ENCODE assay signal across 20 cellular contexts in the genomic region with DNA sequence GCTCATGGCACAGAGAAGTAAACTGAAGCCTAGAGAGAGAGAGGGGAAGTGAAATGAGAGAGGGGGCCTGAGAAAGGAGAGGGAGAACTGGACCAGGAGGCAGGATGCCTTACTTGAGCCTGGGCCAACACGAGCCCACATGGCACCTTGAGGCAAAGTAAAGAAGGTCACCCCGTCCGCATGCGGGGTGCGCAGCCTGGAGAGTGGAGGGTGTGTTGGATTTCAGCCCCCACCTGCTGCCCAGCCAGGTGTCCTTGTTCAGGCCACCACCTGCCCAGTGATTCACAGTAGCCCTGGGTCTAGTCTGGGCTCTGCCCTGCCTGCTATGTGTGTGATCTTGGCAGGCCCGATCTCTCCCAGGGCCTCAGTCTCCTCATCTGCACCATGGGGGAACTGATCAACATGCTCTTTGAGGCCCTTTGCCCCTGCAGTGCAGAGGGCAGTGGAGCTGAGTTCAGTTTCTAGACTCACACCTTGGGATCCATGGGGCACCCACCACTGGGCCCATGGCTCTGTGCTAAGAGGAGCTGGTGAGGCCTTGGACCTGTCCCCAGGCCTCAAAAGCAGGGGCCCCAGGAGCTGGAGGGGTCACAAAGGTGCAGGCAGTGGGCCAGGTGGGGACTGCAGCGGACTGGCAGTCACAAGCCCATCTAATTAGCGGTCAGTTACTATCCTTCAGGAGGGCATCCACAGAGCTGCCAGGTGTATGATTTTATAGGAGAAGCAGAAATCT. TPM values are rescaled to one million over a fixed set of nuclear protein-coding genes. Genes with fewer than 3 reads are reported as not detected.
DNase-seq lines count a peak whose midpoint lies in the region; ATAC-seq and TF ChIP-seq lines count a peak whose summit lies in the region.
"Had no signal": no experiment of that assay in that cellular context is flagged by ENCODE, and none has a peak within 500 bp of the region (broad histone marks: within the 10 kb centered on the region; RNA-seq: fewer than 3 reads in every experiment).

No MANE protein-coding gene starts in this region.

- H3K9ac ChIP-seq in neuronal stem cell (ENCODE audit: low read depth, low read length, poor library complexity): no peak overlapping the region
- H3K9ac ChIP-seq: GM23248 had no signal

- H3K14ac ChIP-seq in neuronal stem cell (ENCODE audit: low read length): peak overlapping the region; percentile 47

- H3K4me2 ChIP-seq in neuronal stem cell (ENCODE audit: insufficient read depth, low read length, poor library complexity, severe bottlenecking): no peak overlapping the region
- H3K4me2 ChIP-seq: A549 had no signal

- CTCF ChIA-PET in activated CD8-positive, alpha-beta T cell treated with anti-CD3 and anti-CD28 coated beads, Interleukin-2, amount 10 ng/mL, durations not matched to agents 7 days and 5 days (lab: Charles Lee): interaction anchor here (1.1 kb wide), 1 partner anchor 95 kb away, joined by 3 read pairs; no protein-coding TSS in a partner anchor
- CTCF ChIA-PET in activated CD8-positive, alpha-beta T cell treated with anti-CD3 and anti-CD28 coated beads for 36 hours (lab: Charles Lee): no interaction called here
- CTCF ChIA-PET in activated CD8-positive, alpha-beta memory T cell treated with anti-CD3 and anti-CD28 coated beads, Interleukin-2, amount 10 ng/mL, durations not matched to agents 7 days and 5 days (lab: Charles Lee): no interaction called here

- H3K4me1 Mint-ChIP-seq in activated CD8-positive, alpha-beta T cell treated with anti-CD3 and anti-CD28 coated beads, Interleukin-2, amount 10 ng/mL, durations not matched to agents 7 days and 5 days (ENCODE audit: low read depth): peaks cover 31% of the 10 kb centered on the region
- peaks cover 10% of the 10 kb centered on the region for H3K4me1 Mint-ChIP-seq in activated CD8-positive, alpha-beta T cell treated with anti-CD3 and anti-CD28 coated beads for 36 hours (ENCODE audit: low read depth)
- peaks cover 17% of the 10 kb centered on the region for H3K4me1 Mint-ChIP-seq in activated CD8-positive, alpha-beta memory T cell treated with anti-CD3 and anti-CD28 coated beads, Interleukin-2, amount 10 ng/mL, durations not matched to agents 7 days and 5 days

- no CpG with 5 or more reads among the region's 8 CpGs for WGBS in neuronal stem cell (ENCODE audit: extremely low coverage in 2 of 2, insufficient read length in 2 of 2, insufficient replicate concordance in 1 of 2), 2 donors

- no peaks in the 10 kb centered on the region for H3K9me3 ChIP-seq in neuronal stem cell (replicated peaks in 1 of 2; ENCODE audit: control insufficient read depth in 2 of 2, insufficient read depth in 1 of 2, low read depth in 1 of 2, low read length in 2 of 2)
- H3K9me3 ChIP-seq: A549, HAP-1 had no signal

- no peak overlapping the region for H3K18ac ChIP-seq in neuronal stem cell (ENCODE audit: low read length)

- no peak overlapping the region for H3K4me3 ChIP-seq in coronary artery
- no peak overlapping the region for H3K4me3 ChIP-seq in neuronal stem cell (ENCODE audit: low read length in 2 of 2)
- H3K4me3 ChIP-seq: A549, GM23248, HAP-1 had no signal

- H2BK120ac ChIP-seq in neuronal stem cell (ENCODE audit: low read depth, low read length): no peak overlapping the region

- POLR2A ChIA-PET in activated CD8-positive, alpha-beta T cell treated with anti-CD3 and anti-CD28 coated beads, Interleukin-2, amount 10 ng/mL, durations not matched to agents 7 days and 5 days (lab: Charles Lee): no interaction called here
- POLR2A ChIA-PET in activated CD8-positive, alpha-beta T cell treated with anti-CD3 and anti-CD28 coated beads for 36 hours (lab: Charles Lee): interaction anchor here (1.0 kb wide), 1 partner anchor 11 kb away, joined by 3 read pairs; no protein-coding TSS in a partner anchor

- H3K4ac ChIP-seq in neuronal stem cell (ENCODE audit: low read length): no peak overlapping the region

- peaks cover 9 to 10% of the 10 kb centered on the region in 2 donors for H3K4me1 ChIP-seq in neuronal stem cell (ENCODE audit: control insufficient read depth in 2 of 2, insufficient read depth in 1 of 2, low read depth in 1 of 2, low read length in 2 of 2)
- H3K4me1 ChIP-seq: HAP-1 had no signal

- H2BK5ac ChIP-seq in neuronal stem cell (ENCODE audit: low read length): no peak overlapping the region

- no peak overlapping the region for H2AFZ ChIP-seq in neuronal stem cell (ENCODE audit: low read length)
- H2AFZ ChIP-seq: GM23248 had no signal

- no peak for ATAC-seq in activated CD8-positive, alpha-beta T cell treated with anti-CD3 and anti-CD28 coated beads, Interleukin-2, amount 10 ng/mL, durations not matched to agents 7 days and 5 days
- no peak for ATAC-seq in activated CD8-positive, alpha-beta T cell treated with anti-CD3 and anti-CD28 coated beads for 36 hours
- ATAC-seq in GM18907 (IDR thresholded peaks at IDR 0.05; ENCODE audit: unreplicated experiment): no peak
- ATAC-seq in activated CD8-positive, alpha-beta memory T cell treated with anti-CD3 and anti-CD28 coated beads, Interleukin-2, amount 10 ng/mL, durations not matched to agents 7 days and 5 days: no peak
- ATAC-seq: A549; CD8-positive, alpha-beta T cell; HepG2 had no signal

- H2AK5ac ChIP-seq in neuronal stem cell (ENCODE audit: low read depth, low read length): peak overlapping the region; percentile 71

- no peaks in the 10 kb centered on the region for H3K36me3 ChIP-seq in neuronal stem cell (replicated peaks in 1 of 2; ENCODE audit: control insufficient read depth in 2 of 2, insufficient read depth in 2 of 2, low read length in 2 of 2)
- H3K36me3 ChIP-seq: HAP-1 had no signal

- no peak for TF ChIP-seq CTCF in activated CD8-positive, alpha-beta T cell treated with anti-CD3 and anti-CD28 coated beads for 36 hours (IDR thresholded peaks at IDR 0.05)
- no peak for TF ChIP-seq CTCF in coronary artery (IDR thresholded peaks at IDR 0.05)

- no peak overlapping the region for H3K4me3 Mint-ChIP-seq in activated CD8-positive, alpha-beta T cell treated with anti-CD3 and anti-CD28 coated beads, Interleukin-2, amount 10 ng/mL, durations not matched to agents 7 days and 5 days
- no peak overlapping the region for H3K4me3 Mint-ChIP-seq in activated CD8-positive, alpha-beta T cell treated with anti-CD3 and anti-CD28 coated beads for 36 hours
- no peak overlapping the region for H3K4me3 Mint-ChIP-seq in activated CD8-positive, alpha-beta memory T cell treated with anti-CD3 and anti-CD28 coated beads, Interleukin-2, amount 10 ng/mL, durations not matched to agents 7 days and 5 days
- H3K4me3 Mint-ChIP-seq: CD8-positive, alpha-beta T cell had no signal

- H4K8ac ChIP-seq in neuronal stem cell (ENCODE audit: low read depth, low read length): no peak overlapping the region

- intact Hi-C loops in activated CD8-positive, alpha-beta T cell treated with anti-CD3 and anti-CD28 coated beads for 36 hours (cut with micrococcal nuclease): no loop called here

- H3K27ac ChIP-seq in coronary artery: no peak overlapping the region
- no peak overlapping the region for H3K27ac ChIP-seq in neuronal stem cell (replicated peaks; ENCODE audit: low read length)
- H3K27ac ChIP-seq: 22Rv1, A549, GM23248 had no signal

- no peaks in the 10 kb centered on the region for H3K9me3 Mint-ChIP-seq in activated CD8-positive, alpha-beta T cell treated with anti-CD3 and anti-CD28 coated beads, Interleukin-2, amount 10 ng/mL, durations not matched to agents 7 days and 5 days (ENCODE audit: insufficient read depth)
- H3K9me3 Mint-ChIP-seq in activated CD8-positive, alpha-beta T cell treated with anti-CD3 and anti-CD28 coated beads for 36 hours: no peaks in the 10 kb centered on the region
- no peaks in the 10 kb centered on the region for H3K9me3 Mint-ChIP-seq in activated CD8-positive, alpha-beta memory T cell treated with anti-CD3 and anti-CD28 coated beads, Interleukin-2, amount 10 ng/mL, durations not matched to agents 7 days and 5 days (ENCODE audit: low read depth)
- H3K9me3 Mint-ChIP-seq: CD8-positive, alpha-beta T cell; IgD-negative memory B cell had no signal

- no peak for DNase-seq in activated CD8-positive, alpha-beta T cell treated with anti-CD3 and anti-CD28 coated beads, Interleukin-2, amount 10 ng/mL, durations not matched to agents 7 days and 5 days
- no peak for DNase-seq in activated CD8-positive, alpha-beta T cell treated with anti-CD3 and anti-CD28 coated beads for 36 hours
- DNase-seq in coronary artery (ENCODE audit: low spot score) (peak; percentile 21), neuronal stem cell (ENCODE audit: low spot score) (no peak)
- no peak for DNase-seq in activated CD8-positive, alpha-beta memory T cell treated with anti-CD3 and anti-CD28 coated beads, Interleukin-2, amount 10 ng/mL, durations not matched to agents 7 days and 5 days
- no peak for DNase-seq in activated CD4-positive, CD25-positive, alpha-beta regulatory T cell treated with anti-CD3 and anti-CD28 coated beads, Interleukin-2, amount 50 U/mL, for 72 hours
- DNase-seq: AML-193; Calu3; CD8-positive, alpha-beta T cell; DMS79 treated with DMSO at 0.1 percent for 48 hours; GF-D8; GM23248 had no signal

- no peaks in the 10 kb centered on the region for H3K27me3 Mint-ChIP-seq in activated CD8-positive, alpha-beta T cell treated with anti-CD3 and anti-CD28 coated beads, Interleukin-2, amount 10 ng/mL, durations not matched to agents 7 days and 5 days (ENCODE audit: low read depth)
- no peaks in the 10 kb centered on the region for H3K27me3 Mint-ChIP-seq in activated CD8-positive, alpha-beta T cell treated with anti-CD3 and anti-CD28 coated beads for 36 hours
- H3K27me3 Mint-ChIP-seq in activated CD8-positive, alpha-beta memory T cell treated with anti-CD3 and anti-CD28 coated beads, Interleukin-2, amount 10 ng/mL, durations not matched to agents 7 days and 5 days: no peaks in the 10 kb centered on the region

- no peaks in the 10 kb centered on the region for H3K79me1 ChIP-seq in neuronal stem cell (ENCODE audit: low read depth, low read length)

- no peak overlapping the region for H4K91ac ChIP-seq in neuronal stem cell (ENCODE audit: low read depth, low read length, poor library complexity)

- H2BK15ac ChIP-seq in neuronal stem cell (ENCODE audit: low read length): no peak overlapping the region

- no peaks in the 10 kb centered on the region for H3K36me3 Mint-ChIP-seq in activated CD8-positive, alpha-beta T cell treated with anti-CD3 and anti-CD28 coated beads, Interleukin-2, amount 10 ng/mL, durations not matched to agents 7 days and 5 days (ENCODE audit: low read depth)
- no peaks in the 10 kb centered on the region for H3K36me3 Mint-ChIP-seq in activated CD8-positive, alpha-beta T cell treated with anti-CD3 and anti-CD28 coated beads for 36 hours (ENCODE audit: low read depth)
- no peaks in the 10 kb centered on the region for H3K36me3 Mint-ChIP-seq in activated CD8-positive, alpha-beta memory T cell treated with anti-CD3 and anti-CD28 coated beads, Interleukin-2, amount 10 ng/mL, durations not matched to agents 7 days and 5 days
- H3K36me3 Mint-ChIP-seq: CD8-positive, alpha-beta T cell had no signal

- H3K27me3 ChIP-seq in neuronal stem cell (ENCODE audit: control insufficient read depth in 3 of 3, insufficient read depth in 3 of 3, low read depth in 1 of 3, low read length in 3 of 3): peaks cover 0 to 12% (median 0%) of the 10 kb centered on the region in 3 experiments

- no peak overlapping the region for H2BK12ac ChIP-seq in neuronal stem cell (ENCODE audit: low read length)

- H3K23ac ChIP-seq in neuronal stem cell (ENCODE audit: low read depth, low read length, poor library complexity): no peak overlapping the region

- peak overlapping the region; percentile 16 for H3K27ac Mint-ChIP-seq in activated CD8-positive, alpha-beta T cell treated with anti-CD3 and anti-CD28 coated beads, Interleukin-2, amount 10 ng/mL, durations not matched to agents 7 days and 5 days
- H3K27ac Mint-ChIP-seq in activated CD8-positive, alpha-beta T cell treated with anti-CD3 and anti-CD28 coated beads for 36 hours: no peak overlapping the region
- no peak overlapping the region for H3K27ac Mint-ChIP-seq in activated CD8-positive, alpha-beta memory T cell treated with anti-CD3 and anti-CD28 coated beads, Interleukin-2, amount 10 ng/mL, durations not matched to agents 7 days and 5 days
- H3K27ac Mint-ChIP-seq: CD8-positive, alpha-beta T cell had no signal

RNA-seq across cellular contexts. Expression of a gene that starts 9.8 kb away (rescaled TPM):
- total RNA-seq in activated CD8-positive, alpha-beta T cell treated with anti-CD3 and anti-CD28 coated beads, Interleukin-2, amount 10 ng/mL, durations not matched to agents 7 days and 5 days: under 1 TPM; 0.55 to 0.66 TPM
- total RNA-seq in activated CD8-positive, alpha-beta T cell treated with anti-CD3 and anti-CD28 coated beads for 36 hours: under 1 TPM in 1 of 2 experiments, not detected in 1; 0.58 TPM
- 0.28 TPM for polyA plus RNA-seq in neuronal stem cell (2013, experiment 1 of 2)
- 0.21 TPM for polyA plus RNA-seq in neuronal stem cell (2013, experiment 2 of 2)
- not detected for total RNA-seq in activated CD8-positive, alpha-beta memory T cell treated with anti-CD3 and anti-CD28 coated beads, Interleukin-2, amount 10 ng/mL, durations not matched to agents 7 days and 5 days
- total RNA-seq: Calu3; CD8-positive, alpha-beta T cell; GM23248 had no signal
- polyA plus RNA-seq: BJ, GM23248, IgD-negative memory B cell had no signal

RNA-seq across cellular contexts. Expression of a gene that starts 16.7 kb away (rescaled TPM):
- total RNA-seq in activated CD8-positive, alpha-beta T cell treated with anti-CD3 and anti-CD28 coated beads, Interleukin-2, amount 10 ng/mL, durations not matched to agents 7 days and 5 days: under 1 TPM in 1 of 2 experiments, not detected in 1; 0.13 TPM
- total RNA-seq in activated CD8-positive, alpha-beta T cell treated with anti-CD3 and anti-CD28 coated beads for 36 hours: not detected
- polyA plus RNA-seq in neuronal stem cell (2013, experiment 1 of 2): 0.25 TPM
- polyA plus RNA-seq in neuronal stem cell (2013, experiment 2 of 2): 0.33 TPM
- not detected for total RNA-seq in activated CD8-positive, alpha-beta memory T cell treated with anti-CD3 and anti-CD28 coated beads, Interleukin-2, amount 10 ng/mL, durations not matched to agents 7 days and 5 days
- total RNA-seq: Calu3, GM23248, H4 had no signal
- polyA plus RNA-seq: BJ, GM23248, IgD-negative memory B cell had no signal

RNA-seq across cellular contexts. Expression of a gene that starts 50.8 kb away (rescaled TPM):
- 10 to 100 TPM; 36.3 to 36.7 TPM for total RNA-seq in activated CD8-positive, alpha-beta T cell treated with anti-CD3 and anti-CD28 coated beads, Interleukin-2, amount 10 ng/mL, durations not matched to agents 7 days and 5 days
- 10 to 100 TPM; 35.1 to 39.6 TPM for total RNA-seq in activated CD8-positive, alpha-beta T cell treated with anti-CD3 and anti-CD28 coated beads for 36 hours
- polyA plus RNA-seq in neuronal stem cell (2013, experiment 1 of 2): 31.8 TPM
- 30.8 TPM for polyA plus RNA-seq in neuronal stem cell (2013, experiment 2 of 2)
- 10 to 100 TPM; 41.6 to 43.9 TPM for total RNA-seq in activated CD8-positive, alpha-beta memory T cell treated with anti-CD3 and anti-CD28 coated beads, Interleukin-2, amount 10 ng/mL, durations not matched to agents 7 days and 5 days

RNA-seq across cellular contexts. Expression of a gene that starts 56.4 kb away (rescaled TPM):
- total RNA-seq in activated CD8-positive, alpha-beta T cell treated with anti-CD3 and anti-CD28 coated beads, Interleukin-2, amount 10 ng/mL, durations not matched to agents 7 days and 5 days: 1 to 10 TPM; 3.3 to 3.7 TPM
- 1 to 10 TPM; 4.9 to 8.5 TPM for total RNA-seq in activated CD8-positive, alpha-beta T cell treated with anti-CD3 and anti-CD28 coated beads for 36 hours
- polyA plus RNA-seq in neuronal stem cell (2013, experiment 1 of 2): 127 TPM
- 124 TPM for polyA plus RNA-seq in neuronal stem cell (2013, experiment 2 of 2)
- total RNA-seq in activated CD8-positive, alpha-beta memory T cell treated with anti-CD3 and anti-CD28 coated beads, Interleukin-2, amount 10 ng/mL, durations not matched to agents 7 days and 5 days: 10 to 100 TPM in 1 of 2 experiments, 1 to 10 TPM in 1; 7.3 to 19.9 TPM
